ENCODE assay signal across 2 cellular contexts in the genomic region with DNA sequence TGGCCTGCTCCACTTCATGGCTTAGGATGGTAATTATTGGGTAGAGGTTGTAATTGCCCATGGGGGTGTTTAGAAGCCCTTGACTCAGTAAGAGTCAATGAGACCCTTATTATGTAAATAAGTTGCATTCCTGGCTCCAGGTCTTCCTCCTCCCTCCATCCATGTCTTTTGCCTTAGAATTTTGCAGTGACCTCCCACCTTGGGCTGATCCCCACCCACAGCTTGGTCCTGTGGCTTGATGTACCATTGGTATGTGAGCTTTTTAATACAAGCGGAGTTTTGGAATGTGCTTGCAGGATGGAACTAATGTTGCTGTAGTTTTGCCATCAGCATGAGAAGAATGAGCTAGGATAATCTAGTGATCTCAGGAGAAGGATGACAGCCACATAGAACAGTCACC.
TF ChIP-seq lines count a peak whose summit lies in the region.

No MANE protein-coding gene starts in this region.

TF ChIP-seq in HepG2, 621 proteins besides CTCF, POLR2A, EP300 and RAD21:
- TF ChIP-seq RBM22 (optimal IDR thresholded peaks at IDR 0.05; ENCODE audit: low read length) (peak; percentile 29), HES4 (CRISPR knock-in tag; IDR thresholded peaks at IDR 0.05; ENCODE audit: borderline replicate concordance) (no peak), ZBTB8A (CRISPR knock-in tag; IDR thresholded peaks at IDR 0.05; ENCODE audit: borderline replicate concordance, low read depth) (no peak), CBX5 (CRISPR knock-in tag; IDR thresholded peaks at IDR 0.05; ENCODE audit: borderline replicate concordance) (no peak), POGZ (CRISPR knock-in tag; IDR thresholded peaks at IDR 0.05) (no peak), DPF2 (CRISPR knock-in tag; IDR thresholded peaks at IDR 0.05; ENCODE audit: borderline replicate concordance, low read depth) (no peak), ZNF136 (CRISPR knock-in tag; IDR thresholded peaks at IDR 0.05; ENCODE audit: low read depth) (no peak), CREM (IDR thresholded peaks at IDR 0.05) (no peak), CREM (CRISPR knock-in tag; IDR thresholded peaks at IDR 0.05) (no peak)

TF ChIP-seq in H1, 55 proteins besides CTCF, POLR2A, EP300 and RAD21:
- TF ChIP-seq POLR2AphosphoS5 (IDR thresholded peaks at IDR 0.05; ENCODE audit: low read depth, low read length) = no peak
- peak; percentile 24; the same call in 1 of the 2 replicates for TF ChIP-seq KDM1A (IDR thresholded peaks at IDR 0.05; ENCODE audit: borderline replicate concordance, low read length)
- TF ChIP-seq CHD7 (IDR thresholded peaks at IDR 0.05; ENCODE audit: insufficient replicate concordance, low read length) = no peak
- TF ChIP-seq ASH2L (IDR thresholded peaks at IDR 0.05; ENCODE audit: low read length) = no peak
- peak; percentile 92 for TF ChIP-seq TEAD4 (IDR thresholded peaks at IDR 0.05; ENCODE audit: low read depth, low read length)
- TF ChIP-seq HDAC2 (IDR thresholded peaks at IDR 0.05; ENCODE audit: borderline replicate concordance in 1 of 2, low read depth in 2 of 2, low read length in 2 of 2) = peak in 1 of 2 experiments; percentile 72; a peak in 1 of 4 replicates
- TF ChIP-seq SIN3A (conservative IDR thresholded peaks at IDR 0.05 in 1 of 2, IDR thresholded peaks at IDR 0.05 in 1 of 2; ENCODE audit: low read depth in 1 of 2, low read length in 2 of 2) = no peak
